1 cellular context compared by ENCODE assay signal in genomic region chr16:55754056-55754455, GRCh38.
TF ChIP-seq lines count a peak whose summit lies in the region.

No MANE protein-coding gene starts in this region.

TF ChIP-seq in K562, 482 proteins besides CTCF, POLR2A, EP300 and RAD21 (continued from another document):
- TF ChIP-seq ZZZ3 (IDR thresholded peaks at IDR 0.05): no peak
- no peak for TF ChIP-seq KDM5B (IDR thresholded peaks at IDR 0.05; ENCODE audit: insufficient replicate concordance, low read depth, low read length)
- TF ChIP-seq SREBF2 (CRISPR knock-in tag; IDR thresholded peaks at IDR 0.05): no peak
- TF ChIP-seq HNRNPK (IDR thresholded peaks at IDR 0.05; ENCODE audit: low read depth, low read length, poor library complexity, severe bottlenecking): no peak
- TF ChIP-seq, protein P1, sequence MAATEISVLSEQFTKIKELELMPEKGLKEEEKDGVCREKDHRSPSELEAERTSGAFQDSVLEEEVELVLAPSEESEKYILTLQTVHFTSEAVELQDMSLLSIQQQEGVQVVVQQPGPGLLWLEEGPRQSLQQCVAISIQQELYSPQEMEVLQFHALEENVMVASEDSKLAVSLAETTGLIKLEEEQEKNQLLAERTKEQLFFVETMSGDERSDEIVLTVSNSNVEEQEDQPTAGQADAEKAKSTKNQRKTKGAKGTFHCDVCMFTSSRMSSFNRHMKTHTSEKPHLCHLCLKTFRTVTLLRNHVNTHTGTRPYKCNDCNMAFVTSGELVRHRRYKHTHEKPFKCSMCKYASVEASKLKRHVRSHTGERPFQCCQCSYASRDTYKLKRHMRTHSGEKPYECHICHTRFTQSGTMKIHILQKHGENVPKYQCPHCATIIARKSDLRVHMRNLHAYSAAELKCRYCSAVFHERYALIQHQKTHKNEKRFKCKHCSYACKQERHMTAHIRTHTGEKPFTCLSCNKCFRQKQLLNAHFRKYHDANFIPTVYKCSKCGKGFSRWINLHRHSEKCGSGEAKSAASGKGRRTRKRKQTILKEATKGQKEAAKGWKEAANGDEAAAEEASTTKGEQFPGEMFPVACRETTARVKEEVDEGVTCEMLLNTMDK (IDR thresholded peaks at IDR 0.05; ENCODE audit: borderline replicate concordance, insufficient read depth, low read depth, low read length, poor library complexity, severe bottlenecking): no peak
- TF ChIP-seq MTA1 (IDR thresholded peaks at IDR 0.05; ENCODE audit: borderline replicate concordance): no peak
